In the genomic region with DNA sequence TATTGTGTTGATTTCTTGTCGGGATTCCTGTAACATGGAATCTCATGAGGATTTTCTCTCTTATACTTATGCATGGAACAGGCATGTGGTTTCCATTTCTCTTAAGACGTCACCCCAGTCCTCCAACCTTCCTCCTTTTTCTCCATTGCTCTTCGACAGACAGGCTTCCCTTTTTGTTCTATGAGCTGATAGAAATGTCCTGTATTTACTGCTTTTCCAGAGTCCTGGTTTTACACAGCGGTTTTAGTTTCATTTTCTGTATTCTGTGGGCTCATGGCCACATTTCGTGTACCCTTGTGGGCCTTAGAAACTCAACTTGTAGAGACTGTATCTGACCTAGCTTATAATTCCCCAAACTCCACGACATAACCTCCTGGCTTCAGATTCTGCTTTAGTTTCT, we compare ENCODE assay signal across 17 cellular contexts.
A peak's percentile ranks its signal among the peaks of the same experiment; 100 is the strongest.
DNase-seq lines count a peak whose midpoint lies in the region; ATAC-seq and TF ChIP-seq lines count a peak whose summit lies in the region.
"Had no signal": no experiment of that assay in that cellular context is flagged by ENCODE, and none has a peak within 500 bp of the region (broad histone marks: within the 10 kb centered on the region; RNA-seq: fewer than 3 reads in every experiment).

No MANE protein-coding gene starts in this region.

- no peaks in the 10 kb centered on the region for H3K9me3 ChIP-seq in CD4-positive, CD25-positive, alpha-beta regulatory T cell (ENCODE audit: control insufficient read depth in 2 of 2, low read length in 2 of 2)
- H3K9me3 ChIP-seq: breast epithelium, esophagus muscularis mucosa, prostate gland, thyroid gland had no signal

- no peak for TF ChIP-seq CTCF in natural killer cell (IDR thresholded peaks at IDR 0.05)

- POLR2A ChIA-PET in activated CD8-positive, alpha-beta T cell treated with anti-CD3 and anti-CD28 coated beads, Interleukin-2, amount 10 ng/mL, durations not matched to agents 7 days and 5 days (lab: Charles Lee) = no interaction called here

- peaks cover 10% of the 10 kb centered on the region for H3K36me3 ChIP-seq in CD4-positive, CD25-positive, alpha-beta regulatory T cell (ENCODE audit: control insufficient read depth, insufficient read depth, low read length)
- H3K36me3 ChIP-seq: breast epithelium, prostate gland had no signal

- no peak overlapping the region for H3K4me3 Mint-ChIP-seq in CD4-positive, CD25-positive, alpha-beta regulatory T cell
- peak overlapping the region in 3 of 4 donors; percentile 26 to 83 (median 81) for H3K4me3 Mint-ChIP-seq in IgD-negative memory B cell
- peak overlapping the region; percentile 6 for H3K4me3 Mint-ChIP-seq in activated CD8-positive, alpha-beta T cell treated with anti-CD3 and anti-CD28 coated beads, Interleukin-2, amount 10 ng/mL, durations not matched to agents 7 days and 5 days
- H3K4me3 Mint-ChIP-seq in natural killer cell = peak overlapping the region; percentile 18
- H3K4me3 Mint-ChIP-seq: activated naive CD8-positive, alpha-beta T cell had no signal

- no peaks in the 10 kb centered on the region for H3K4me1 ChIP-seq in CD4-positive, CD25-positive, alpha-beta regulatory T cell (ENCODE audit: control insufficient read depth, insufficient read depth, low read length, poor library complexity, severe bottlenecking)
- H3K4me1 ChIP-seq: breast epithelium, prostate gland, thyroid gland had no signal

- CTCF ChIA-PET in activated CD8-positive, alpha-beta T cell treated with anti-CD3 and anti-CD28 coated beads, Interleukin-2, amount 10 ng/mL, durations not matched to agents 7 days and 5 days (lab: Charles Lee) = no interaction called here

- H3K4me1 Mint-ChIP-seq in CD4-positive, CD25-positive, alpha-beta regulatory T cell = peaks cover 37 to 60% (median 55%) of the 10 kb centered on the region in 4 donors
- peaks cover 48 to 73% (median 63%) of the 10 kb centered on the region in 3 donors for H3K4me1 Mint-ChIP-seq in IgD-negative memory B cell
- H3K4me1 Mint-ChIP-seq in activated CD8-positive, alpha-beta T cell treated with anti-CD3 and anti-CD28 coated beads, Interleukin-2, amount 10 ng/mL, durations not matched to agents 7 days and 5 days (ENCODE audit: low read depth) = peaks cover 20% of the 10 kb centered on the region
- H3K4me1 Mint-ChIP-seq in natural killer cell = peaks cover 65 to 71% of the 10 kb centered on the region in 2 donors

- H3K27me3 Mint-ChIP-seq in CD4-positive, CD25-positive, alpha-beta regulatory T cell = no peaks in the 10 kb centered on the region
- no peaks in the 10 kb centered on the region for H3K27me3 Mint-ChIP-seq in IgD-negative memory B cell
- H3K27me3 Mint-ChIP-seq in activated CD8-positive, alpha-beta T cell treated with anti-CD3 and anti-CD28 coated beads, Interleukin-2, amount 10 ng/mL, durations not matched to agents 7 days and 5 days (ENCODE audit: low read depth) = no peaks in the 10 kb centered on the region
- H3K27me3 Mint-ChIP-seq in natural killer cell (ENCODE audit: low read depth in 2 of 2) = no peaks in the 10 kb centered on the region
- H3K27me3 Mint-ChIP-seq: activated naive CD8-positive, alpha-beta T cell had no signal

- H3K9me3 Mint-ChIP-seq in CD4-positive, CD25-positive, alpha-beta regulatory T cell = peaks cover 0 to 3% (median 0%) of the 10 kb centered on the region in 7 donors
- peaks cover 2 to 5% (median 3%) of the 10 kb centered on the region in 3 donors for H3K9me3 Mint-ChIP-seq in IgD-negative memory B cell
- H3K9me3 Mint-ChIP-seq in activated CD8-positive, alpha-beta T cell treated with anti-CD3 and anti-CD28 coated beads, Interleukin-2, amount 10 ng/mL, durations not matched to agents 7 days and 5 days (ENCODE audit: insufficient read depth) = peaks cover 11% of the 10 kb centered on the region
- H3K9me3 Mint-ChIP-seq in natural killer cell = no peaks in the 10 kb centered on the region

- no peak overlapping the region for H3K4me3 ChIP-seq in CD4-positive, CD25-positive, alpha-beta regulatory T cell (ENCODE audit: low read depth, low read length)
- H3K4me3 ChIP-seq: breast epithelium, esophagus muscularis mucosa, prostate gland, smooth muscle cell, thyroid gland had no signal

- peaks cover 51% of the 10 kb centered on the region for H3K36me3 Mint-ChIP-seq in CD4-positive, CD25-positive, alpha-beta regulatory T cell
- H3K36me3 Mint-ChIP-seq in IgD-negative memory B cell (peaks cover 22% of the 10 kb centered on the region), natural killer cell (peaks cover 6% of the 10 kb centered on the region)
- H3K36me3 Mint-ChIP-seq in activated CD8-positive, alpha-beta T cell treated with anti-CD3 and anti-CD28 coated beads, Interleukin-2, amount 10 ng/mL, durations not matched to agents 7 days and 5 days (ENCODE audit: low read depth) = peaks cover 45% of the 10 kb centered on the region

- intact Hi-C loops in natural killer cell (cut with micrococcal nuclease) = no loop called here

- no peak overlapping the region for H3K27ac ChIP-seq in CD4-positive, CD25-positive, alpha-beta regulatory T cell (ENCODE audit: insufficient read depth, low read length, poor library complexity, severe bottlenecking)
- H3K27ac ChIP-seq: breast epithelium, C4-2B, esophagus muscularis mucosa, prostate gland, thyroid gland had no signal

- ATAC-seq in CD4-positive, CD25-positive, alpha-beta regulatory T cell (ENCODE audit: low read depth in 2 of 2) = no peak
- ATAC-seq in activated CD8-positive, alpha-beta T cell treated with anti-CD3 and anti-CD28 coated beads, Interleukin-2, amount 10 ng/mL, durations not matched to agents 7 days and 5 days = no peak
- ATAC-seq in natural killer cell = peak in 1 of 3 donors; percentile 37
- no peak for ATAC-seq in HG03460 (IDR thresholded peaks at IDR 0.05; ENCODE audit: unreplicated experiment)
- ATAC-seq in GM21737 (IDR thresholded peaks at IDR 0.05; ENCODE audit: unreplicated experiment) = no peak

- DNase-seq in CD4-positive, CD25-positive, alpha-beta regulatory T cell = no peak
- DNase-seq in activated CD8-positive, alpha-beta T cell treated with anti-CD3 and anti-CD28 coated beads, Interleukin-2, amount 10 ng/mL, durations not matched to agents 7 days and 5 days = no peak
- DNase-seq in natural killer cell (no peak), mucosa of gallbladder (ENCODE audit: low spot score) (no peak)
- DNase-seq: NCI-H1694 treated with DMSO at 0.1 percent for 48 hours; stimulated activated CD4-positive, alpha-beta T cell treated with anti-CD3 and anti-CD28 coated beads, Interleukin-4, amount 100 ng/mL, for 4 hours; stimulated activated CD8-positive, alpha-beta memory T cell treated with anti-CD3 and anti-CD28 coated beads, Interleukin-4, amount 100 ng/mL, for 48 hours; thyroid gland had no signal

- no peaks in the 10 kb centered on the region for H3K27me3 ChIP-seq in CD4-positive, CD25-positive, alpha-beta regulatory T cell (ENCODE audit: control insufficient read depth, insufficient read depth, low read length)
- H3K27me3 ChIP-seq: breast epithelium, esophagus muscularis mucosa, thyroid gland had no signal

- H3K27ac Mint-ChIP-seq in CD4-positive, CD25-positive, alpha-beta regulatory T cell = peak overlapping the region in 2 of 3 donors; percentile 25 to 45
- H3K27ac Mint-ChIP-seq in IgD-negative memory B cell (peak overlapping the region in 2 of 3 donors; percentile 62 to 90), natural killer cell (peak overlapping the region; percentile 47 to 71)
- H3K27ac Mint-ChIP-seq in activated CD8-positive, alpha-beta T cell treated with anti-CD3 and anti-CD28 coated beads, Interleukin-2, amount 10 ng/mL, durations not matched to agents 7 days and 5 days = no peak overlapping the region

Comparison
In these comparisons a context has a peak if more than half of its experiments do, and no peak if none do; other contexts are left out.
1. H3K4me3 Mint-ChIP-seq: peak in IgD-negative memory B cell (3 of 4), activated CD8-positive, alpha-beta T cell treated with anti-CD3 and anti-CD28 coated beads, Interleukin-2, amount 10 ng/mL, durations not matched to agents 7 days and 5 days (single experiment) and natural killer cell (single experiment); none in CD4-positive, CD25-positive, alpha-beta regulatory T cell (0 of 4).